ENCODE assay signal across 9 cellular contexts in genomic region chr1:181044449-181044966, GRCh38. TPM values are rescaled to one million over a fixed set of nuclear protein-coding genes. Genes with fewer than 3 reads are reported as not detected.
DNase-seq lines count a peak whose midpoint lies in the region; ATAC-seq, FAIRE-seq and TF ChIP-seq lines count a peak whose summit lies in the region.
"Had no signal": no experiment of that assay in that cellular context is flagged by ENCODE, and none has a peak within 500 bp of the region (broad histone marks: within the 10 kb centered on the region; RNA-seq: fewer than 3 reads in every experiment).

No MANE protein-coding gene starts in this region.

- peaks cover 22% of the 10 kb centered on the region for H3K36me3 Mint-ChIP-seq in central memory CD8-positive, alpha-beta T cell (ENCODE audit: insufficient read depth)

- peak overlapping the region; percentile 82 for H3K27ac Mint-ChIP-seq in central memory CD8-positive, alpha-beta T cell (ENCODE audit: low read depth)

- no peaks in the 10 kb centered on the region for H3K9me3 Mint-ChIP-seq in central memory CD8-positive, alpha-beta T cell

- FAIRE-seq in GM12891 (lab: Jason Lieb, UNC): peak; percentile 85
- FAIRE-seq: endothelial cell of umbilical vein had no signal

- H3K27me3 Mint-ChIP-seq in central memory CD8-positive, alpha-beta T cell: no peaks in the 10 kb centered on the region

- H3K4me1 Mint-ChIP-seq in central memory CD8-positive, alpha-beta T cell: peaks cover 50% of the 10 kb centered on the region

- peak; percentile 70 for ATAC-seq in GM21529 (IDR thresholded peaks at IDR 0.05; ENCODE audit: unreplicated experiment)
- ATAC-seq in central memory CD8-positive, alpha-beta T cell (replicated peaks; ENCODE audit: extremely low read depth, poor library complexity, severe bottlenecking): peak; percentile 92

- peak; percentile 44 for DNase-seq in GM12891 (ENCODE audit: insufficient read length, low spot score)
- peak; percentile 24 for DNase-seq in LoVo (ENCODE audit: low spot score)
- peak in 1 of 2 donors; percentile 35 for DNase-seq in central memory CD8-positive, alpha-beta T cell (ENCODE audit: low spot score in 2 of 2)
- peak; percentile 47 for DNase-seq in stimulated activated CD8-positive, alpha-beta memory T cell treated with anti-CD3 and anti-CD28 coated beads, Interleukin-4, amount 100 ng/mL, for 24 hours (ENCODE audit: low read depth)
- no peak for DNase-seq in NCI-H2081 (lab: John Stamatoyannopoulos, UW)
- no peak for DNase-seq in GOT3 (lab: John Stamatoyannopoulos, UW)
- DNase-seq in germinal center (ENCODE audit: low spot score): no peak

- no peak overlapping the region for H3K4me3 Mint-ChIP-seq in central memory CD8-positive, alpha-beta T cell

- TF ChIP-seq POLR2A in GM12891 (IDR thresholded peaks at IDR 0.05; ENCODE audit: low read depth, low read length): no peak; the same call in 1 of the 2 replicates

TF ChIP-seq in GM12891, 5 proteins besides CTCF, POLR2A, EP300 and RAD21:
- TF ChIP-seq SPI1 (IDR thresholded peaks at IDR 0.05; ENCODE audit: low read depth, low read length) (peak; percentile 33; the same call in 1 of the 2 replicates), POU2F2 (IDR thresholded peaks at IDR 0.05; ENCODE audit: low read depth, low read length) (no peak)
TF ChIP-seq in GM12891: peak in this region for 1.

RNA-seq across cellular contexts. Expression of gene MR1, which starts 10.7 kb away (rescaled TPM):
- 24.6 TPM for polyA plus RNA-seq in GM12891 (2012; ENCODE audit: low read depth, missing spikeins)

RNA-seq across cellular contexts. Expression of gene STX6, which starts 21.8 kb away (rescaled TPM):
- 10.9 TPM for polyA plus RNA-seq in GM12891 (2012; ENCODE audit: low read depth, missing spikeins)

RNA-seq across cellular contexts. Expression of gene IER5, which starts 44.0 kb away (rescaled TPM):
- polyA plus RNA-seq in GM12891 (2012; ENCODE audit: low read depth, missing spikeins): 33.9 TPM

Comparison
In these comparisons a context has a peak if more than half of its experiments do, and no peak if none do; other contexts are left out.
1. DNase-seq: peak in GM12891 (single experiment), LoVo (single experiment) and stimulated activated CD8-positive, alpha-beta memory T cell treated with anti-CD3 and anti-CD28 coated beads, Interleukin-4, amount 100 ng/mL, for 24 hours (single experiment); none in NCI-H2081 (0 of 2), GOT3 (single experiment) and germinal center (single experiment).